ENCODE assay signal across 7 cellular contexts in the genomic region with DNA sequence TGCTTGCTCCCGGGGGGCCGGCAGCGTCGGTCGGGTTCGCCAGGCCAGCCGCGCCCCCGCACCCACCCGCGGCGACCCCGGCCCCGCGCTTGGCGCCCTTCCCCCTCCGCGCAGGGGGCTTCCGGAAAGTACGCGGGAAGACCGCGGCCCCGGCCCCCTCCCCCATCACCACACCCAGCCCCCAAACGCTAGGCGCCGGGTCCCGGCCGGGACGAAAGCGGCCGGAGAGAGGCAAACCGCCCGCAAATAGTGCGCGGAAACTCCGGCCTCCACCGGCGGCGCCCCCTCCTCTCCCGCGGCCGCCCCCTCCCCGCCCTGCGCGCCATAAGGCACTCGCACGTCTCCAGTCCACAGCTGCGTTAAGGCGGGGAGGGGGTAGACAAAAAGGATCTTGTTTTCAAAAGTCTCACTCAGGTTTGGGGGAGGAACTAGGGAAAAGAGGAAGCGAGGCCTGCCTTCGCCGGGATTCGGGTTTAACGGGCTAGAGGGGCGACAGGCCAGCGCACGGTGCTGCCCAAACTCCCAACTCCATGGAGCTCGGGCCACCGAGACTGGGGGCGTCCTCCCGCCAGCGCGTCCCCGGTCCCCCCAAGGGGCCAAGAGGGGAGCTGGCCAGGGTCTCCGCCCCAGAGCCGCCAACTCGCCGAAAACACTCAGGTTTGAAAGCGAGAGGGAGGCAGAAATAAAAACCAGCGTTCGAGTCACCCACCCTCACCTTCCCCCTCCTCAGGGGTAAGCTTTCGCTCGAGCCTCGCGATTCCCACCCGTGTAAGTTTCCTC. TPM values are rescaled to one million over a fixed set of nuclear protein-coding genes. Genes with fewer than 3 reads are reported as not detected.
A peak's percentile ranks its signal among the peaks of the same experiment; 100 is the strongest.
DNase-seq lines count a peak whose midpoint lies in the region; ATAC-seq and TF ChIP-seq lines count a peak whose summit lies in the region.

No MANE protein-coding gene starts in this region.

- H3K9me3 ChIP-seq in esophagus (ENCODE audit: control insufficient read depth in 2 of 2, insufficient read depth in 1 of 2, low read depth in 1 of 2, low read length in 1 of 2) (no peaks in the 10 kb centered on the region), mucosa of rectum (ENCODE audit: control insufficient read depth in 2 of 2, low read length in 2 of 2) (no peaks in the 10 kb centered on the region), suprapubic skin (no peaks in the 10 kb centered on the region)

- peak; percentile 69 for TF ChIP-seq POLR2A in GM18505 (IDR thresholded peaks at IDR 0.05; ENCODE audit: borderline replicate concordance, extremely low read depth, insufficient read depth, insufficient read length)
- peak in 1 of 2 donors; percentile 17 for TF ChIP-seq POLR2A in suprapubic skin (IDR thresholded peaks at IDR 0.05)

- H3K36me3 Mint-ChIP-seq in activated CD8-positive, alpha-beta memory T cell treated with anti-CD3 and anti-CD28 coated beads, Interleukin-2, amount 10 ng/mL, durations not matched to agents 7 days and 5 days, result peaks cover 13% of the 10 kb centered on the region

- DNase-seq in NCI-H2171 treated with DMSO at 0.1 percent for 48 hours (lab: John Stamatoyannopoulos, UW) (peak; percentile 67), suprapubic skin (ENCODE audit: low spot score in 2 of 2) (peak in 1 of 2 donors; percentile 78)
- DNase-seq in activated CD8-positive, alpha-beta memory T cell treated with anti-CD3 and anti-CD28 coated beads, Interleukin-2, amount 10 ng/mL, durations not matched to agents 7 days and 5 days, result peak; percentile 53

- peak overlapping the region; percentile 62 to 92 for H3K4me3 ChIP-seq in esophagus (ENCODE audit: low read depth in 1 of 2, low read length in 2 of 2)
- peak overlapping the region; percentile 93 to 96 for H3K4me3 ChIP-seq in mucosa of rectum (ENCODE audit: low read length in 2 of 2)
- peak overlapping the region; percentile 93 for H3K4me3 ChIP-seq in suprapubic skin

- H3K9ac ChIP-seq in mucosa of rectum (ENCODE audit: low read depth in 1 of 2, low read length in 2 of 2), result peak overlapping the region; percentile 96 to 97

- TF ChIP-seq EP300 in suprapubic skin (IDR thresholded peaks at IDR 0.05), result no peak

- H3K4me3 Mint-ChIP-seq in activated CD8-positive, alpha-beta memory T cell treated with anti-CD3 and anti-CD28 coated beads, Interleukin-2, amount 10 ng/mL, durations not matched to agents 7 days and 5 days, result peak overlapping the region; percentile 90

- H3K4me1 ChIP-seq in esophagus (ENCODE audit: control insufficient read depth in 2 of 2, insufficient read depth in 2 of 2, low read length in 1 of 2), result peaks cover 0 to 4% of the 10 kb centered on the region in 2 donors
- peaks cover 11 to 23% of the 10 kb centered on the region in 2 donors for H3K4me1 ChIP-seq in mucosa of rectum (ENCODE audit: control insufficient read depth in 2 of 2, insufficient read depth in 2 of 2, low read length in 2 of 2)
- H3K4me1 ChIP-seq in suprapubic skin, result peaks cover 40% of the 10 kb centered on the region

- no peaks in the 10 kb centered on the region for H3K27me3 Mint-ChIP-seq in activated CD8-positive, alpha-beta memory T cell treated with anti-CD3 and anti-CD28 coated beads, Interleukin-2, amount 10 ng/mL, durations not matched to agents 7 days and 5 days

- H3K4me1 Mint-ChIP-seq in activated CD8-positive, alpha-beta memory T cell treated with anti-CD3 and anti-CD28 coated beads, Interleukin-2, amount 10 ng/mL, durations not matched to agents 7 days and 5 days, result peaks cover 46% of the 10 kb centered on the region

- ATAC-seq in GM18505 (IDR thresholded peaks at IDR 0.05; ENCODE audit: unreplicated experiment) (no peak), GM21717 (IDR thresholded peaks at IDR 0.05; ENCODE audit: unreplicated experiment) (no peak)
- no peak for ATAC-seq in activated CD8-positive, alpha-beta memory T cell treated with anti-CD3 and anti-CD28 coated beads, Interleukin-2, amount 10 ng/mL, durations not matched to agents 7 days and 5 days

- H3K9me3 Mint-ChIP-seq in activated CD8-positive, alpha-beta memory T cell treated with anti-CD3 and anti-CD28 coated beads, Interleukin-2, amount 10 ng/mL, durations not matched to agents 7 days and 5 days (ENCODE audit: low read depth), result no peaks in the 10 kb centered on the region

- H3K27me3 ChIP-seq in esophagus (ENCODE audit: control insufficient read depth in 1 of 2, insufficient read depth in 2 of 2, low read length in 2 of 2), result no peaks in the 10 kb centered on the region
- H3K27me3 ChIP-seq in mucosa of rectum (ENCODE audit: control insufficient read depth in 2 of 2, insufficient read depth in 2 of 2, low read length in 2 of 2), result no peaks in the 10 kb centered on the region
- H3K27me3 ChIP-seq in suprapubic skin, result no peaks in the 10 kb centered on the region

- CTCF ChIA-PET in activated CD8-positive, alpha-beta memory T cell treated with anti-CD3 and anti-CD28 coated beads, Interleukin-2, amount 10 ng/mL, durations not matched to agents 7 days and 5 days (lab: Charles Lee), result interaction anchor here (0.8 to 3.1 kb wide), 7 partner anchors 10 to 56 kb away, joined by 3 to 13 read pairs (median 4); no protein-coding TSS in a partner anchor

- no peak for TF ChIP-seq CTCF in suprapubic skin (IDR thresholded peaks at IDR 0.05)

- H3K36me3 ChIP-seq in esophagus (ENCODE audit: control insufficient read depth in 2 of 2, insufficient read depth in 2 of 2, low read length in 1 of 2) (peaks cover 0 to 2% of the 10 kb centered on the region in 2 donors), mucosa of rectum (ENCODE audit: control insufficient read depth in 2 of 2, insufficient read depth in 2 of 2, low read length in 2 of 2) (no peaks in the 10 kb centered on the region), suprapubic skin (no peaks in the 10 kb centered on the region)

- peak overlapping the region; percentile 94 for H3K27ac Mint-ChIP-seq in activated CD8-positive, alpha-beta memory T cell treated with anti-CD3 and anti-CD28 coated beads, Interleukin-2, amount 10 ng/mL, durations not matched to agents 7 days and 5 days

- H3K27ac ChIP-seq in esophagus (ENCODE audit: low read depth in 2 of 2, low read length in 1 of 2) (peak overlapping the region; percentile 91 to 94), mucosa of rectum (ENCODE audit: low read depth in 2 of 2, low read length in 2 of 2) (peak overlapping the region; percentile 97), suprapubic skin (peak overlapping the region; percentile 100)

- WGBS in esophagus, 2 donors, result 0 to 1% methylated on average over 49 to 77 of the region's 77 CpGs
- WGBS in suprapubic skin, result 0% methylated on average over 20 of the region's 77 CpGs

RNA-seq across cellular contexts. Expression of gene ANP32A, which starts 1.8 kb away (rescaled TPM):
- 100 to 1,000 TPM; 196 to 320 TPM for total RNA-seq in activated CD8-positive, alpha-beta memory T cell treated with anti-CD3 and anti-CD28 coated beads, Interleukin-2, amount 10 ng/mL, durations not matched to agents 7 days and 5 days
- polyA plus RNA-seq in esophagus, result 10 to 100 TPM; 45.5 to 51.7 TPM
- 100 to 1,000 TPM in 1 of 4 donors, 10 to 100 TPM in 3; 25.5 to 101 (median 31.3) TPM for total RNA-seq in suprapubic skin
